ENCODE assay signal across 17 cellular contexts in genomic region chr16:65372171-65372570, GRCh38.
"Had no signal": no experiment of that assay in that cellular context is flagged by ENCODE, and none has a peak within 500 bp of the region (broad histone marks: within the 10 kb centered on the region; RNA-seq: fewer than 3 reads in every experiment).

No MANE protein-coding gene starts in this region.

- H3K4me3 ChIP-seq: gastroesophageal sphincter, lung, pancreas, stomach, testis, upper lobe of left lung had no signal

- DNase-seq: activated CD4-positive, alpha-beta T cell treated with anti-CD3 and anti-CD28 coated beads, Interleukin-2, amount 10 ng/mL, durations not matched to agents 7 days and 5 days; activated CD8-positive, alpha-beta memory T cell treated with anti-CD3 and anti-CD28 coated beads, Interleukin-2, amount 50 U/mL, for 48 hours; activated naive CD4-positive, alpha-beta T cell; activated naive CD8-positive, alpha-beta T cell treated with anti-CD3 and anti-CD28 coated beads, Interleukin-2, amount 10 ng/mL, durations not matched to agents 7 days and 5 days; activated T-cell treated with anti-CD3 and anti-CD28 coated beads, Interleukin-2, amount 50 U/mL, for 72 hours; brain microvascular endothelial cell; dermis blood vessel endothelial cell; effector memory CD8-positive, alpha-beta T cell; midbrain; pancreas; stimulated activated CD4-positive, alpha-beta T cell treated with anti-CD3 and anti-CD28 coated beads, Interleukin-1b, Interleukin-23, amount 100 ng/mL, for 48 hours; stomach; testis; upper lobe of left lung had no signal

- ATAC-seq: activated T-cell treated with anti-CD3 and anti-CD28 coated beads, Interleukin-2, amount 50 U/mL, for 72 hours; effector memory CD8-positive, alpha-beta T cell; gastroesophageal sphincter; pancreas; WTC11 had no signal
